Comparison of ENCODE assay signal across 24 cellular contexts in the genomic region with DNA sequence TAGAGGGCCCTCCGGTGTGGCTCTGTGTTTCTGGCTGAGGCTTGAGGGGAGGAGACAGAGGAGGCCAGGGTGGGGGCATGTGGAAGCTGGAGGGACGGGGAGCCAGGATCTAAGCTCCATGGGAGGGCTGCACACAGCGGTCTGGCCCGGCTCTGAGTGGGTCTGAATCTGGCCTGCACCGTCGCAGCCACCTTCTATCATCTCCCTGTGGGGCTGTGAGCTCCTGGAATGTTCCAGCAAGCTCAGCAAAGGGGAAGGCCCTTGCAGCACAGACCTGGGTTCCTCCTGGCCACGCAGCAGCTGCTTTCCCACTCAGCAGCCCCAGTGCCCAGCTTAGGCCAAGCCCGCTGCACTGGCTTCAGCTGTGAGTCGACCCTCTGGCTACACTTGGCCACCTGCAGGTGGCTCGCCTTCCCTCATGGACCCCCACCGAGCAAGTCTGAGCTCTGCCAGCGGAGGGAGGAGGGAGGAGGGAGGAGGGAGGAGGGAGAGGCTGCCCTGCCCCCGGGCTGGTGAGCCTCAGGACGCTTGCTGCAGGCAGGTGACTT. TPM values are rescaled to one million over a fixed set of nuclear protein-coding genes. Genes with fewer than 3 reads are reported as not detected.
DNase-seq lines count a peak whose midpoint lies in the region; ATAC-seq and TF ChIP-seq lines count a peak whose summit lies in the region.
"Had no signal": no experiment of that assay in that cellular context is flagged by ENCODE, and none has a peak within 500 bp of the region (broad histone marks: within the 10 kb centered on the region; RNA-seq: fewer than 3 reads in every experiment).

No MANE protein-coding gene starts in this region.

- H3K27ac ChIP-seq in HEK293 (ENCODE audit: extremely low read depth, low read depth, low read length), result no peak overlapping the region
- H3K27ac ChIP-seq: HL-60, PC-9, psoas muscle, vagina had no signal

- ATAC-seq in stimulated activated naive B cell treated with anti-CD40 and anti-IgM and Interleukin-4, amounts not matched to agents 10 μg/mL and 1 μg/mL and 100 μg/mL, for 72 hours (replicated peaks), result no peak
- ATAC-seq in HG02678 (IDR thresholded peaks at IDR 0.05; ENCODE audit: unreplicated experiment), result no peak
- ATAC-seq: activated naive CD4-positive, alpha-beta T cell treated with anti-CD3 and anti-CD28 coated beads, Interleukin-2, amount 50 U/mL, for 72 hours; natural killer cell treated with Interleukin-12 subunit alpha and Interleukin-12 subunit beta and Interleukin-15 and Interleukin-18, amount 100 ng/mL, for 72 hours; psoas muscle had no signal

- no peak overlapping the region for H3K4me3 Mint-ChIP-seq in activated naive CD4-positive, alpha-beta T cell treated with anti-CD3 and anti-CD28 coated beads, Interleukin-2, amount 10 ng/mL, durations not matched to agents 7 days and 5 days
- H3K4me3 Mint-ChIP-seq in glutamatergic neuron (ENCODE audit: unreplicated experiment), result no peak overlapping the region
- no peak overlapping the region for H3K4me3 Mint-ChIP-seq in stimulated activated naive B cell treated with anti-CD40 and anti-IgM and Interleukin-4, amounts not matched to agents 10 μg/mL and 1 μg/mL and 100 μg/mL, for 72 hours
- H3K4me3 Mint-ChIP-seq: natural killer cell treated with Interleukin-12 subunit alpha and Interleukin-12 subunit beta and Interleukin-15 and Interleukin-18, amount 100 ng/mL, for 72 hours had no signal

- H3K27me3 Mint-ChIP-seq in activated naive CD4-positive, alpha-beta T cell treated with anti-CD3 and anti-CD28 coated beads, Interleukin-2, amount 10 ng/mL, durations not matched to agents 7 days and 5 days, result peaks cover 74% of the 10 kb centered on the region
- H3K27me3 Mint-ChIP-seq in glutamatergic neuron (ENCODE audit: unreplicated experiment), result peaks cover 12% of the 10 kb centered on the region
- H3K27me3 Mint-ChIP-seq in stimulated activated naive B cell treated with anti-CD40 and anti-IgM and Interleukin-4, amounts not matched to agents 10 μg/mL and 1 μg/mL and 100 μg/mL, for 72 hours, result peaks cover 35 to 59% of the 10 kb centered on the region in 2 donors

- no peaks in the 10 kb centered on the region for H3K4me1 Mint-ChIP-seq in activated naive CD4-positive, alpha-beta T cell treated with anti-CD3 and anti-CD28 coated beads, Interleukin-2, amount 10 ng/mL, durations not matched to agents 7 days and 5 days
- peaks cover 1% of the 10 kb centered on the region for H3K4me1 Mint-ChIP-seq in glutamatergic neuron (ENCODE audit: low read depth, unreplicated experiment)
- H3K4me1 Mint-ChIP-seq in stimulated activated naive B cell treated with anti-CD40 and anti-IgM and Interleukin-4, amounts not matched to agents 10 μg/mL and 1 μg/mL and 100 μg/mL, for 72 hours, result peaks cover 6 to 31% of the 10 kb centered on the region in 2 donors
- H3K4me1 Mint-ChIP-seq: IgD-negative memory B cell had no signal

- no peaks in the 10 kb centered on the region for H3K9me3 ChIP-seq in HEK293 (ENCODE audit: control insufficient read depth, insufficient read depth, low read depth, low read length)
- H3K9me3 ChIP-seq: psoas muscle, vagina had no signal

- H3K27ac Mint-ChIP-seq in activated naive CD4-positive, alpha-beta T cell treated with anti-CD3 and anti-CD28 coated beads, Interleukin-2, amount 10 ng/mL, durations not matched to agents 7 days and 5 days, result no peak overlapping the region
- no peak overlapping the region for H3K27ac Mint-ChIP-seq in glutamatergic neuron (ENCODE audit: unreplicated experiment)
- H3K27ac Mint-ChIP-seq in stimulated activated naive B cell treated with anti-CD40 and anti-IgM and Interleukin-4, amounts not matched to agents 10 μg/mL and 1 μg/mL and 100 μg/mL, for 72 hours, result peak overlapping the region; percentile 51
- H3K27ac Mint-ChIP-seq: activated naive CD4-positive, alpha-beta T cell treated with anti-CD3 and anti-CD28 coated beads, Interleukin-2, amount 50 U/mL, for 72 hours; IgD-negative memory B cell; natural killer cell treated with Interleukin-12 subunit alpha and Interleukin-12 subunit beta and Interleukin-15 and Interleukin-18, amount 100 ng/mL, for 72 hours had no signal

- POLR2A ChIA-PET in HEK293 (lab: Yijun Ruan, JAX), result interaction anchor here (0.6 kb wide), 1 partner anchor 74 kb away, joined by 3 read pairs; no protein-coding TSS in a partner anchor

- peak; percentile 14 for DNase-seq in activated naive CD4-positive, alpha-beta T cell treated with anti-CD3 and anti-CD28 coated beads, Interleukin-2, amount 10 ng/mL, durations not matched to agents 7 days and 5 days
- no peak for DNase-seq in activated naive CD4-positive, alpha-beta T cell treated with Interleukin-2 at 50 U/mL for 16 hours
- DNase-seq in glutamatergic neuron (peak; percentile 15), NCI-H2081 (lab: John Stamatoyannopoulos, UW) (no peak), globus pallidus (ENCODE audit: low spot score) (no peak)
- no peak for DNase-seq in stimulated activated naive B cell treated with anti-CD40 and anti-IgM and Interleukin-4, amounts not matched to agents 10 μg/mL and 1 μg/mL and 100 μg/mL, for 72 hours
- DNase-seq: activated CD4-positive, alpha-beta T cell treated with anti-CD3 and anti-CD28 coated beads for 4 hours; CD4-positive, CD25-positive, alpha-beta regulatory T cell; DMS153; kidney glomerular epithelial cell; MM.1S; NCI-H146; NCI-H748 treated with DMSO at 0.1 percent for 48 hours; PC-9; substantia nigra had no signal

- no peaks in the 10 kb centered on the region for H3K36me3 ChIP-seq in HEK293 (ENCODE audit: control insufficient read depth in 2 of 2, insufficient read depth in 1 of 2, low read length in 2 of 2)
- H3K36me3 ChIP-seq: vagina had no signal

- TF ChIP-seq CTCF in HEK293 (tag by site-specific recombination; IDR thresholded peaks at IDR 0.05) (no peak), glutamatergic neuron (IDR thresholded peaks at IDR 0.05; ENCODE audit: partially characterized antibody, unreplicated experiment) (no peak)

- peaks cover 3% of the 10 kb centered on the region for H3K36me3 Mint-ChIP-seq in activated naive CD4-positive, alpha-beta T cell treated with anti-CD3 and anti-CD28 coated beads, Interleukin-2, amount 10 ng/mL, durations not matched to agents 7 days and 5 days
- no peaks in the 10 kb centered on the region for H3K36me3 Mint-ChIP-seq in glutamatergic neuron (ENCODE audit: unreplicated experiment)
- H3K36me3 Mint-ChIP-seq in stimulated activated naive B cell treated with anti-CD40 and anti-IgM and Interleukin-4, amounts not matched to agents 10 μg/mL and 1 μg/mL and 100 μg/mL, for 72 hours, result peaks cover 7 to 9% of the 10 kb centered on the region in 2 donors
- H3K36me3 Mint-ChIP-seq: CD4-positive, CD25-positive, alpha-beta regulatory T cell; IgD-negative memory B cell; natural killer cell treated with Interleukin-12 subunit alpha and Interleukin-12 subunit beta and Interleukin-15 and Interleukin-18, amount 100 ng/mL, for 72 hours had no signal

- H3K9me3 Mint-ChIP-seq in activated naive CD4-positive, alpha-beta T cell treated with anti-CD3 and anti-CD28 coated beads, Interleukin-2, amount 10 ng/mL, durations not matched to agents 7 days and 5 days, result peaks cover 14% of the 10 kb centered on the region
- peaks cover 11% of the 10 kb centered on the region for H3K9me3 Mint-ChIP-seq in glutamatergic neuron (ENCODE audit: unreplicated experiment)
- H3K9me3 Mint-ChIP-seq in stimulated activated naive B cell treated with anti-CD40 and anti-IgM and Interleukin-4, amounts not matched to agents 10 μg/mL and 1 μg/mL and 100 μg/mL, for 72 hours, result peaks cover 9% of the 10 kb centered on the region in 2 donors
- H3K9me3 Mint-ChIP-seq: natural killer cell treated with Interleukin-12 subunit alpha and Interleukin-12 subunit beta and Interleukin-15 and Interleukin-18, amount 100 ng/mL, for 72 hours had no signal

- H3K4me1 ChIP-seq in HEK293 (ENCODE audit: control insufficient read depth, insufficient read depth, low read length), result no peaks in the 10 kb centered on the region

- CTCF ChIA-PET in activated naive CD4-positive, alpha-beta T cell treated with anti-CD3 and anti-CD28 coated beads, Interleukin-2, amount 10 ng/mL, durations not matched to agents 7 days and 5 days (lab: Charles Lee), result no interaction called here
- CTCF ChIA-PET in HEK293 (lab: Yijun Ruan, JAX), result no interaction called here

- H3K4me3 ChIP-seq in HEK293 (ENCODE audit: low read depth, low read length), result no peak overlapping the region
- H3K4me3 ChIP-seq: PC-9, psoas muscle, smooth muscle cell, vagina had no signal

TF ChIP-seq in HEK293, 187 proteins besides CTCF, POLR2A, EP300 and RAD21:
- TF ChIP-seq, protein P1, sequence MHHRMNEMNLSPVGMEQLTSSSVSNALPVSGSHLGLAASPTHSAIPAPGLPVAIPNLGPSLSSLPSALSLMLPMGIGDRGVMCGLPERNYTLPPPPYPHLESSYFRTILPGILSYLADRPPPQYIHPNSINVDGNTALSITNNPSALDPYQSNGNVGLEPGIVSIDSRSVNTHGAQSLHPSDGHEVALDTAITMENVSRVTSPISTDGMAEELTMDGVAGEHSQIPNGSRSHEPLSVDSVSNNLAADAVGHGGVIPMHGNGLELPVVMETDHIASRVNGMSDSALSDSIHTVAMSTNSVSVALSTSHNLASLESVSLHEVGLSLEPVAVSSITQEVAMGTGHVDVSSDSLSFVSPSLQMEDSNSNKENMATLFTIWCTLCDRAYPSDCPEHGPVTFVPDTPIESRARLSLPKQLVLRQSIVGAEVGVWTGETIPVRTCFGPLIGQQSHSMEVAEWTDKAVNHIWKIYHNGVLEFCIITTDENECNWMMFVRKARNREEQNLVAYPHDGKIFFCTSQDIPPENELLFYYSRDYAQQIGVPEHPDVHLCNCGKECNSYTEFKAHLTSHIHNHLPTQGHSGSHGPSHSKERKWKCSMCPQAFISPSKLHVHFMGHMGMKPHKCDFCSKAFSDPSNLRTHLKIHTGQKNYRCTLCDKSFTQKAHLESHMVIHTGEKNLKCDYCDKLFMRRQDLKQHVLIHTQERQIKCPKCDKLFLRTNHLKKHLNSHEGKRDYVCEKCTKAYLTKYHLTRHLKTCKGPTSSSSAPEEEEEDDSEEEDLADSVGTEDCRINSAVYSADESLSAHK (tag by site-specific recombination; IDR thresholded peaks at IDR 0.05), result no peak
- 0 out of 2 replicates have a peak, but pooled peaks have one; percentile 10 for TF ChIP-seq GLIS2 (tag by site-specific recombination; IDR thresholded peaks at IDR 0.05)
- peak; percentile 39; the same call in 1 of the 2 replicates for TF ChIP-seq GLIS1 (tag by site-specific recombination; IDR thresholded peaks at IDR 0.05)
- TF ChIP-seq ZNF132 (tag by site-specific recombination; IDR thresholded peaks at IDR 0.05; ENCODE audit: borderline replicate concordance), result no peak

RNA-seq across cellular contexts. Expression of a gene that starts 5.3 kb away (rescaled TPM):
- not detected for total RNA-seq in glutamatergic neuron (ENCODE audit: unreplicated experiment)
- total RNA-seq: activated naive CD4-positive, alpha-beta T cell treated with anti-CD3 and anti-CD28 coated beads, Interleukin-2, amount 50 U/mL, for 72 hours; CD4-positive, CD25-positive, alpha-beta regulatory T cell; natural killer cell treated with Interleukin-12 subunit alpha and Interleukin-12 subunit beta and Interleukin-15 and Interleukin-18, amount 100 ng/mL, for 72 hours; PC-9; psoas muscle; smooth muscle cell; vagina had no signal

RNA-seq across cellular contexts. Expression of a gene that starts 53.9 kb away (rescaled TPM):
- total RNA-seq in glutamatergic neuron (ENCODE audit: unreplicated experiment), result 33.9 TPM

Comparison
In these comparisons a context has a peak if more than half of its experiments do, and no peak if none do; other contexts are left out.
1. DNase-seq: peak in activated naive CD4-positive, alpha-beta T cell treated with anti-CD3 and anti-CD28 coated beads, Interleukin-2, amount 10 ng/mL, durations not matched to agents 7 days and 5 days (single experiment) and glutamatergic neuron (single experiment); none in activated naive CD4-positive, alpha-beta T cell treated with Interleukin-2 at 50 U/mL for 16 hours (single experiment), stimulated activated naive B cell treated with anti-CD40 and anti-IgM and Interleukin-4, amounts not matched to agents 10 μg/mL and 1 μg/mL and 100 μg/mL, for 72 hours (single experiment), NCI-H2081 (0 of 2) and globus pallidus (single experiment).